Comparison of ENCODE assay signal across 1 cellular context in the genomic region with DNA sequence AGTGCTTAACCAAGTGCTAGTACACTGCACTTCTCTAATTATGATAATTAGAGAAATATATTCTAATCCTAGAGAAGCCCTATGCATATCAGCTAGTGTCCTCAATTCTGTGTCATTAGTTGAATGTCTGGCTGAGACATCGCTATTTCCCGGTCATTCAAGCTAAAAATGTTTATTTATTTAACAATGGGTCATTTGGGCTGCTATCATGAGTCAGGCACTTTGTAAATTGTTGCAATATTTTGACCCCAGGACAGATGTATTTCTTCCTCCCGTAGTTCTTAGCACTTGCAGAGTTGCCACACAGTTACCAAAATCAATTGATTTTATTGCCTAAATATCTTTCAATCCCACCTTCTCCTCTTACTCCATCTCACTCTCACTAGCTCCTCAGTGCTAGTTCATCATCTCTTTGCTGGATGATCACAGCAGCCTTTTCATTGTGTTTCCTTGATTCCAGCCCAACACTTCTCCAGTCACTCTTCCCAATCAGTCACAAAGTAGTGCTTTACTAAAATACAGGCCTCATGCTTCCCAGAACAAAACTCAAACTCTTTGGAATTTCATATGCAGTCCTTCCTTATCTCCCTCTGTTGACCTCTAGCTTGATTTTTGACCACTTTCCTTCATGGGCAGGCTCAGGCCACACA.
A peak's percentile ranks its signal among the peaks of the same experiment; 100 is the strongest.
TF ChIP-seq lines count a peak whose summit lies in the region.

No MANE protein-coding gene starts in this region.

TF ChIP-seq in A549, 52 proteins besides CTCF, POLR2A, EP300 and RAD21 (continued from another document):
- no peak for TF ChIP-seq RNF2 (IDR thresholded peaks at IDR 0.05; ENCODE audit: borderline replicate concordance, low read depth)
- no peak for TF ChIP-seq MYC (IDR thresholded peaks at IDR 0.05; ENCODE audit: borderline replicate concordance, low read length)
- peak; percentile 47 for TF ChIP-seq HOXB5 (CRISPR knock-in tag; IDR thresholded peaks at IDR 0.05)
- TF ChIP-seq, protein P1, sequence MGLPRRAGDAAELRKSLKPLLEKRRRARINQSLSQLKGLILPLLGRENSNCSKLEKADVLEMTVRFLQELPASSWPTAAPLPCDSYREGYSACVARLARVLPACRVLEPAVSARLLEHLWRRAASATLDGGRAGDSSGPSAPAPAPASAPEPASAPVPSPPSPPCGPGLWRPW (IDR thresholded peaks at IDR 0.05), result peak; percentile 84
- peak; percentile 91 for TF ChIP-seq JUNB (IDR thresholded peaks at IDR 0.05)
